In the genomic region with DNA sequence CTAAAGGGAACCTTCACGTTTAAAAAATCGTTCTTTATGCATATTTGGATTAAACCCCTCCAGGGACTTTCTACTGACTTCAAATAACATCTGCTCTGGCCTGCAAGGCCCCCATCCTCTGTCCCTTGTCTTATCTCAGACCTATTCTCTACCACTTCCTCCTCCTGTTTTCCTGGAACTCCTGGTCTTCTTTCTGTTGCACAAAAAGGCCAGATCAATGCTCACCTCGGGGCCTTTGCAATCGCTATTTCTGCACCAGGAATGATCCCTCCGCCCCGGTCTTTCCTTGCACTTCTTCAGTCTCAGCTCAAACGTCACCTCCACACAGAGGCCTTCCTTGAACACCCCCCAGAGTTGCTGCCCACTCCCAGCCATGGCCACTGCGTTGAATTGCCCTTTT, we compare ENCODE assay signal across 1 cellular context.
TF ChIP-seq lines count a peak whose summit lies in the region.

No MANE protein-coding gene starts in this region.

TF ChIP-seq in K562, 482 proteins besides CTCF, POLR2A, EP300 and RAD21 (continued from another document and continues in another):
- TF ChIP-seq, protein P1, sequence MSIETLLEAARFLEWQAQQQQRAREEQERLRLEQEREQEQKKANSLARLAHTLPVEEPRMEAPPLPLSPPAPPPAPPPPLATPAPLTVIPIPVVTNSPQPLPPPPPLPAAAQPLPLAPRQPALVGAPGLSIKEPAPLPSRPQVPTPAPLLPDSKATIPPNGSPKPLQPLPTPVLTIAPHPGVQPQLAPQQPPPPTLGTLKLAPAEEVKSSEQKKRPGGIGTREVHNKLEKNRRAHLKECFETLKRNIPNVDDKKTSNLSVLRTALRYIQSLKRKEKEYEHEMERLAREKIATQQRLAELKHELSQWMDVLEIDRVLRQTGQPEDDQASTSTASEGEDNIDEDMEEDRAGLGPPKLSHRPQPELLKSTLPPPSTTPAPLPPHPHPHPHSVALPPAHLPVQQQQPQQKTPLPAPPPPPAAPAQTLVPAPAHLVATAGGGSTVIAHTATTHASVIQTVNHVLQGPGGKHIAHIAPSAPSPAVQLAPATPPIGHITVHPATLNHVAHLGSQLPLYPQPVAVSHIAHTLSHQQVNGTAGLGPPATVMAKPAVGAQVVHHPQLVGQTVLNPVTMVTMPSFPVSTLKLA (conservative IDR thresholded peaks at IDR 0.05): no peak
- no peak for TF ChIP-seq ZNF274 (IDR thresholded peaks at IDR 0.05; ENCODE audit: borderline replicate concordance, low read depth, low read length)
- no peak for TF ChIP-seq RUNX1 (IDR thresholded peaks at IDR 0.05; ENCODE audit: low read depth)
- TF ChIP-seq, protein P2, sequence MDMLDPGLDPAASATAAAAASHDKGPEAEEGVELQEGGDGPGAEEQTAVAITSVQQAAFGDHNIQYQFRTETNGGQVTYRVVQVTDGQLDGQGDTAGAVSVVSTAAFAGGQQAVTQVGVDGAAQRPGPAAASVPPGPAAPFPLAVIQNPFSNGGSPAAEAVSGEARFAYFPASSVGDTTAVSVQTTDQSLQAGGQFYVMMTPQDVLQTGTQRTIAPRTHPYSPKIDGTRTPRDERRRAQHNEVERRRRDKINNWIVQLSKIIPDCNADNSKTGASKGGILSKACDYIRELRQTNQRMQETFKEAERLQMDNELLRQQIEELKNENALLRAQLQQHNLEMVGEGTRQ (CRISPR knock-in tag; IDR thresholded peaks at IDR 0.05): no peak
- TF ChIP-seq, protein P3, sequence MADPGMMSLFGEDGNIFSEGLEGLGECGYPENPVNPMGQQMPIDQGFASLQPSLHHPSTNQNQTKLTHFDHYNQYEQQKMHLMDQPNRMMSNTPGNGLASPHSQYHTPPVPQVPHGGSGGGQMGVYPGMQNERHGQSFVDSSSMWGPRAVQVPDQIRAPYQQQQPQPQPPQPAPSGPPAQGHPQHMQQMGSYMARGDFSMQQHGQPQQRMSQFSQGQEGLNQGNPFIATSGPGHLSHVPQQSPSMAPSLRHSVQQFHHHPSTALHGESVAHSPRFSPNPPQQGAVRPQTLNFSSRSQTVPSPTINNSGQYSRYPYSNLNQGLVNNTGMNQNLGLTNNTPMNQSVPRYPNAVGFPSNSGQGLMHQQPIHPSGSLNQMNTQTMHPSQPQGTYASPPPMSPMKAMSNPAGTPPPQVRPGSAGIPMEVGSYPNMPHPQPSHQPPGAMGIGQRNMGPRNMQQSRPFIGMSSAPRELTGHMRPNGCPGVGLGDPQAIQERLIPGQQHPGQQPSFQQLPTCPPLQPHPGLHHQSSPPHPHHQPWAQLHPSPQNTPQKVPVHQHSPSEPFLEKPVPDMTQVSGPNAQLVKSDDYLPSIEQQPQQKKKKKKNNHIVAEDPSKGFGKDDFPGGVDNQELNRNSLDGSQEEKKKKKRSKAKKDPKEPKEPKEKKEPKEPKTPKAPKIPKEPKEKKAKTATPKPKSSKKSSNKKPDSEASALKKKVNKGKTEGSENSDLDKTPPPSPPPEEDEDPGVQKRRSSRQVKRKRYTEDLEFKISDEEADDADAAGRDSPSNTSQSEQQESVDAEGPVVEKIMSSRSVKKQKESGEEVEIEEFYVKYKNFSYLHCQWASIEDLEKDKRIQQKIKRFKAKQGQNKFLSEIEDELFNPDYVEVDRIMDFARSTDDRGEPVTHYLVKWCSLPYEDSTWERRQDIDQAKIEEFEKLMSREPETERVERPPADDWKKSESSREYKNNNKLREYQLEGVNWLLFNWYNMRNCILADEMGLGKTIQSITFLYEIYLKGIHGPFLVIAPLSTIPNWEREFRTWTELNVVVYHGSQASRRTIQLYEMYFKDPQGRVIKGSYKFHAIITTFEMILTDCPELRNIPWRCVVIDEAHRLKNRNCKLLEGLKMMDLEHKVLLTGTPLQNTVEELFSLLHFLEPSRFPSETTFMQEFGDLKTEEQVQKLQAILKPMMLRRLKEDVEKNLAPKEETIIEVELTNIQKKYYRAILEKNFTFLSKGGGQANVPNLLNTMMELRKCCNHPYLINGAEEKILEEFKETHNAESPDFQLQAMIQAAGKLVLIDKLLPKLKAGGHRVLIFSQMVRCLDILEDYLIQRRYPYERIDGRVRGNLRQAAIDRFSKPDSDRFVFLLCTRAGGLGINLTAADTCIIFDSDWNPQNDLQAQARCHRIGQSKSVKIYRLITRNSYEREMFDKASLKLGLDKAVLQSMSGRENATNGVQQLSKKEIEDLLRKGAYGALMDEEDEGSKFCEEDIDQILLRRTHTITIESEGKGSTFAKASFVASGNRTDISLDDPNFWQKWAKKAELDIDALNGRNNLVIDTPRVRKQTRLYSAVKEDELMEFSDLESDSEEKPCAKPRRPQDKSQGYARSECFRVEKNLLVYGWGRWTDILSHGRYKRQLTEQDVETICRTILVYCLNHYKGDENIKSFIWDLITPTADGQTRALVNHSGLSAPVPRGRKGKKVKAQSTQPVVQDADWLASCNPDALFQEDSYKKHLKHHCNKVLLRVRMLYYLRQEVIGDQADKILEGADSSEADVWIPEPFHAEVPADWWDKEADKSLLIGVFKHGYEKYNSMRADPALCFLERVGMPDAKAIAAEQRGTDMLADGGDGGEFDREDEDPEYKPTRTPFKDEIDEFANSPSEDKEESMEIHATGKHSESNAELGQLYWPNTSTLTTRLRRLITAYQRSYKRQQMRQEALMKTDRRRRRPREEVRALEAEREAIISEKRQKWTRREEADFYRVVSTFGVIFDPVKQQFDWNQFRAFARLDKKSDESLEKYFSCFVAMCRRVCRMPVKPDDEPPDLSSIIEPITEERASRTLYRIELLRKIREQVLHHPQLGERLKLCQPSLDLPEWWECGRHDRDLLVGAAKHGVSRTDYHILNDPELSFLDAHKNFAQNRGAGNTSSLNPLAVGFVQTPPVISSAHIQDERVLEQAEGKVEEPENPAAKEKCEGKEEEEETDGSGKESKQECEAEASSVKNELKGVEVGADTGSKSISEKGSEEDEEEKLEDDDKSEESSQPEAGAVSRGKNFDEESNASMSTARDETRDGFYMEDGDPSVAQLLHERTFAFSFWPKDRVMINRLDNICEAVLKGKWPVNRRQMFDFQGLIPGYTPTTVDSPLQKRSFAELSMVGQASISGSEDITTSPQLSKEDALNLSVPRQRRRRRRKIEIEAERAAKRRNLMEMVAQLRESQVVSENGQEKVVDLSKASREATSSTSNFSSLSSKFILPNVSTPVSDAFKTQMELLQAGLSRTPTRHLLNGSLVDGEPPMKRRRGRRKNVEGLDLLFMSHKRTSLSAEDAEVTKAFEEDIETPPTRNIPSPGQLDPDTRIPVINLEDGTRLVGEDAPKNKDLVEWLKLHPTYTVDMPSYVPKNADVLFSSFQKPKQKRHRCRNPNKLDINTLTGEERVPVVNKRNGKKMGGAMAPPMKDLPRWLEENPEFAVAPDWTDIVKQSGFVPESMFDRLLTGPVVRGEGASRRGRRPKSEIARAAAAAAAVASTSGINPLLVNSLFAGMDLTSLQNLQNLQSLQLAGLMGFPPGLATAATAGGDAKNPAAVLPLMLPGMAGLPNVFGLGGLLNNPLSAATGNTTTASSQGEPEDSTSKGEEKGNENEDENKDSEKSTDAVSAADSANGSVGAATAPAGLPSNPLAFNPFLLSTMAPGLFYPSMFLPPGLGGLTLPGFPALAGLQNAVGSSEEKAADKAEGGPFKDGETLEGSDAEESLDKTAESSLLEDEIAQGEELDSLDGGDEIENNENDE (IDR thresholded peaks at IDR 0.05; ENCODE audit: low read depth, low read length): no peak
- TF ChIP-seq NEUROD1 (IDR thresholded peaks at IDR 0.05; ENCODE audit: borderline replicate concordance, low read depth, low read length, partially characterized antibody): no peak
- no peak for TF ChIP-seq IRF2 (CRISPR knock-in tag; IDR thresholded peaks at IDR 0.05)
- TF ChIP-seq, protein P4, sequence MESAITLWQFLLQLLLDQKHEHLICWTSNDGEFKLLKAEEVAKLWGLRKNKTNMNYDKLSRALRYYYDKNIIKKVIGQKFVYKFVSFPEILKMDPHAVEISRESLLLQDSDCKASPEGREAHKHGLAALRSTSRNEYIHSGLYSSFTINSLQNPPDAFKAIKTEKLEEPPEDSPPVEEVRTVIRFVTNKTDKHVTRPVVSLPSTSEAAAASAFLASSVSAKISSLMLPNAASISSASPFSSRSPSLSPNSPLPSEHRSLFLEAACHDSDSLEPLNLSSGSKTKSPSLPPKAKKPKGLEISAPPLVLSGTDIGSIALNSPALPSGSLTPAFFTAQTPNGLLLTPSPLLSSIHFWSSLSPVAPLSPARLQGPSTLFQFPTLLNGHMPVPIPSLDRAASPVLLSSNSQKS (CRISPR knock-in tag; IDR thresholded peaks at IDR 0.05): no peak
- no peak for TF ChIP-seq PHF21A (IDR thresholded peaks at IDR 0.05; ENCODE audit: borderline replicate concordance, low read depth)
- TF ChIP-seq PCBP2 (IDR thresholded peaks at IDR 0.05; ENCODE audit: low read depth, low read length, poor library complexity, severe bottlenecking): no peak
- no peak for TF ChIP-seq BRD4 (IDR thresholded peaks at IDR 0.05)
- no peak for TF ChIP-seq TCFL5 (CRISPR knock-in tag; conservative IDR thresholded peaks at IDR 0.05)
- TF ChIP-seq CHD2 (IDR thresholded peaks at IDR 0.05; ENCODE audit: low read depth, low read length): no peak
- TF ChIP-seq HIVEP1 (CRISPR knock-in tag; IDR thresholded peaks at IDR 0.05): no peak
- TF ChIP-seq, protein P5, sequence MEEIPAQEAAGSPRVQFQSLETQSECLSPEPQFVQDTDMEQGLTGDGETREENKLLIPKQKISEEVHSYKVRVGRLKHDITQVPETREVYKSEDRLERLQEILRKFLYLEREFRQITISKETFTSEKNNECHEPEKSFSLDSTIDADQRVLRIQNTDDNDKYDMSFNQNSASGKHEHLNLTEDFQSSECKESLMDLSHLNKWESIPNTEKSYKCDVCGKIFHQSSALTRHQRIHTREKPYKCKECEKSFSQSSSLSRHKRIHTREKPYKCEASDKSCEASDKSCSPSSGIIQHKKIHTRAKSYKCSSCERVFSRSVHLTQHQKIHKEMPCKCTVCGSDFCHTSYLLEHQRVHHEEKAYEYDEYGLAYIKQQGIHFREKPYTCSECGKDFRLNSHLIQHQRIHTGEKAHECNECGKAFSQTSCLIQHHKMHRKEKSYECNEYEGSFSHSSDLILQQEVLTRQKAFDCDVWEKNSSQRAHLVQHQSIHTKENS (CRISPR knock-in tag; IDR thresholded peaks at IDR 0.05): no peak
- TF ChIP-seq GABPB2 (CRISPR knock-in tag; conservative IDR thresholded peaks at IDR 0.05): no peak
- TF ChIP-seq TAF15 (IDR thresholded peaks at IDR 0.05; ENCODE audit: low read depth, low read length): no peak
- TF ChIP-seq ZZZ3 (IDR thresholded peaks at IDR 0.05): no peak
- 0 out of 4 replicates have a peak, but pooled peaks of 1 of the 2 experiments have one; percentile 21 for TF ChIP-seq RCOR1 (IDR thresholded peaks at IDR 0.05; ENCODE audit: borderline replicate concordance in 1 of 2, low read depth in 2 of 2, low read length in 2 of 2)
- TF ChIP-seq CBX3 (IDR thresholded peaks at IDR 0.05; ENCODE audit: borderline replicate concordance in 1 of 2, low read length in 2 of 2): no peak
- 0 out of 2 replicates have a peak, but pooled peaks have one; percentile 31 for TF ChIP-seq SMARCA4 (IDR thresholded peaks at IDR 0.05)
- TF ChIP-seq SREBF2 (CRISPR knock-in tag; IDR thresholded peaks at IDR 0.05): no peak
- no peak for TF ChIP-seq DIDO1 (tag; IDR thresholded peaks at IDR 0.05; ENCODE audit: low read depth)
- no peak for TF ChIP-seq TEAD2 (tag; IDR thresholded peaks at IDR 0.05)
- TF ChIP-seq, protein P6, sequence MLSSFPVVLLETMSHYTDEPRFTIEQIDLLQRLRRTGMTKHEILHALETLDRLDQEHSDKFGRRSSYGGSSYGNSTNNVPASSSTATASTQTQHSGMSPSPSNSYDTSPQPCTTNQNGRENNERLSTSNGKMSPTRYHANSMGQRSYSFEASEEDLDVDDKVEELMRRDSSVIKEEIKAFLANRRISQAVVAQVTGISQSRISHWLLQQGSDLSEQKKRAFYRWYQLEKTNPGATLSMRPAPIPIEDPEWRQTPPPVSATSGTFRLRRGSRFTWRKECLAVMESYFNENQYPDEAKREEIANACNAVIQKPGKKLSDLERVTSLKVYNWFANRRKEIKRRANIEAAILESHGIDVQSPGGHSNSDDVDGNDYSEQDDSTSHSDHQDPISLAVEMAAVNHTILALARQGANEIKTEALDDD (IDR thresholded peaks at IDR 0.05): no peak
- TF ChIP-seq ZNF3 (CRISPR knock-in tag; IDR thresholded peaks at IDR 0.05): 0 out of 2 replicates have a peak, but pooled peaks have one; percentile 6
- TF ChIP-seq CREB1 (IDR thresholded peaks at IDR 0.05): no peak
- no peak for TF ChIP-seq CREB1 (CRISPR knock-in tag; IDR thresholded peaks at IDR 0.05)
- no peak for TF ChIP-seq KLF16 (IDR thresholded peaks at IDR 0.05)
- TF ChIP-seq ERF (CRISPR knock-in tag; IDR thresholded peaks at IDR 0.05): no peak
- TF ChIP-seq, protein P7, sequence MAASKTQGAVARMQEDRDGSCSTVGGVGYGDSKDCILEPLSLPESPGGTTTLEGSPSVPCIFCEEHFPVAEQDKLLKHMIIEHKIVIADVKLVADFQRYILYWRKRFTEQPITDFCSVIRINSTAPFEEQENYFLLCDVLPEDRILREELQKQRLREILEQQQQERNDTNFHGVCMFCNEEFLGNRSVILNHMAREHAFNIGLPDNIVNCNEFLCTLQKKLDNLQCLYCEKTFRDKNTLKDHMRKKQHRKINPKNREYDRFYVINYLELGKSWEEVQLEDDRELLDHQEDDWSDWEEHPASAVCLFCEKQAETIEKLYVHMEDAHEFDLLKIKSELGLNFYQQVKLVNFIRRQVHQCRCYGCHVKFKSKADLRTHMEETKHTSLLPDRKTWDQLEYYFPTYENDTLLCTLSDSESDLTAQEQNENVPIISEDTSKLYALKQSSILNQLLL (CRISPR knock-in tag; IDR thresholded peaks at IDR 0.05; ENCODE audit: borderline replicate concordance): no peak
- TF ChIP-seq, protein P8, sequence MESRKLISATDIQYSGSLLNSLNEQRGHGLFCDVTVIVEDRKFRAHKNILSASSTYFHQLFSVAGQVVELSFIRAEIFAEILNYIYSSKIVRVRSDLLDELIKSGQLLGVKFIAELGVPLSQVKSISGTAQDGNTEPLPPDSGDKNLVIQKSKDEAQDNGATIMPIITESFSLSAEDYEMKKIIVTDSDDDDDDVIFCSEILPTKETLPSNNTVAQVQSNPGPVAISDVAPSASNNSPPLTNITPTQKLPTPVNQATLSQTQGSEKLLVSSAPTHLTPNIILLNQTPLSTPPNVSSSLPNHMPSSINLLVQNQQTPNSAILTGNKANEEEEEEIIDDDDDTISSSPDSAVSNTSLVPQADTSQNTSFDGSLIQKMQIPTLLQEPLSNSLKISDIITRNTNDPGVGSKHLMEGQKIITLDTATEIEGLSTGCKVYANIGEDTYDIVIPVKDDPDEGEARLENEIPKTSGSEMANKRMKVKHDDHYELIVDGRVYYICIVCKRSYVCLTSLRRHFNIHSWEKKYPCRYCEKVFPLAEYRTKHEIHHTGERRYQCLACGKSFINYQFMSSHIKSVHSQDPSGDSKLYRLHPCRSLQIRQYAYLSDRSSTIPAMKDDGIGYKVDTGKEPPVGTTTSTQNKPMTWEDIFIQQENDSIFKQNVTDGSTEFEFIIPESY (CRISPR knock-in tag; IDR thresholded peaks at IDR 0.05): no peak
- TF ChIP-seq CBFA2T3 (IDR thresholded peaks at IDR 0.05): peak; percentile 10; the same call in 1 of the 2 replicates
- peak; percentile 61; the same call in 1 of the 2 replicates for TF ChIP-seq ETV5 (CRISPR knock-in tag; IDR thresholded peaks at IDR 0.05; ENCODE audit: low read depth)
- TF ChIP-seq, protein P9, sequence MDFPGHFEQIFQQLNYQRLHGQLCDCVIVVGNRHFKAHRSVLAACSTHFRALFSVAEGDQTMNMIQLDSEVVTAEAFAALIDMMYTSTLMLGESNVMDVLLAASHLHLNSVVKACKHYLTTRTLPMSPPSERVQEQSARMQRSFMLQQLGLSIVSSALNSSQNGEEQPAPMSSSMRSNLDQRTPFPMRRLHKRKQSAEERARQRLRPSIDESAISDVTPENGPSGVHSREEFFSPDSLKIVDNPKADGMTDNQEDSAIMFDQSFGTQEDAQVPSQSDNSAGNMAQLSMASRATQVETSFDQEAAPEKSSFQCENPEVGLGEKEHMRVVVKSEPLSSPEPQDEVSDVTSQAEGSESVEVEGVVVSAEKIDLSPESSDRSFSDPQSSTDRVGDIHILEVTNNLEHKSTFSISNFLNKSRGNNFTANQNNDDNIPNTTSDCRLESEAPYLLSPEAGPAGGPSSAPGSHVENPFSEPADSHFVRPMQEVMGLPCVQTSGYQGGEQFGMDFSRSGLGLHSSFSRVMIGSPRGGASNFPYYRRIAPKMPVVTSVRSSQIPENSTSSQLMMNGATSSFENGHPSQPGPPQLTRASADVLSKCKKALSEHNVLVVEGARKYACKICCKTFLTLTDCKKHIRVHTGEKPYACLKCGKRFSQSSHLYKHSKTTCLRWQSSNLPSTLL (IDR thresholded peaks at IDR 0.05): no peak
